ENCODE assay signal across 20 cellular contexts in genomic region chr12:54164402-54165145, GRCh38. TPM values are rescaled to one million over a fixed set of nuclear protein-coding genes. Genes with fewer than 3 reads are reported as not detected.
DNase-seq lines count a peak whose midpoint lies in the region; ATAC-seq and TF ChIP-seq lines count a peak whose summit lies in the region.
"Had no signal": no experiment of that assay in that cellular context is flagged by ENCODE, and none has a peak within 500 bp of the region (broad histone marks: within the 10 kb centered on the region; RNA-seq: fewer than 3 reads in every experiment).

No MANE protein-coding gene starts in this region.

- H3K27me3 ChIP-seq in HUES64 (ENCODE audit: insufficient read depth, low read length) (peaks cover 32% of the 10 kb centered on the region), WERI-Rb-1 (ENCODE audit: insufficient read depth, low read depth, severe bottlenecking) (no peaks in the 10 kb centered on the region), right cardiac atrium (ENCODE audit: control insufficient read depth, insufficient read depth) (no peaks in the 10 kb centered on the region)
- no peaks in the 10 kb centered on the region for H3K27me3 ChIP-seq in CD4-positive, alpha-beta memory T cell (ENCODE audit: insufficient read depth, low read length)
- H3K27me3 ChIP-seq: body of pancreas, colonic mucosa, tibial nerve had no signal

- H3K4me1 ChIP-seq in HUES64 (ENCODE audit: insufficient read depth, low read length) (peaks cover 25% of the 10 kb centered on the region), right cardiac atrium (ENCODE audit: control insufficient read depth, insufficient read depth, low read length) (no peaks in the 10 kb centered on the region)
- H3K4me1 ChIP-seq in CD4-positive, alpha-beta memory T cell (ENCODE audit: insufficient read depth, low read length), result no peaks in the 10 kb centered on the region
- H3K4me1 ChIP-seq: body of pancreas, colonic mucosa, foreskin keratinocyte, lower lobe of right lung had no signal

- 25% methylated on average over 9 of the region's 11 CpGs for WGBS in HUES64
- whole genome bisulfite sequencing in right cardiac atrium, result 67% methylated on average over 11 of the region's 11 CpGs

- DNase-seq in COR-L47 (lab: John Stamatoyannopoulos, UW), result peak; percentile 67
- DNase-seq in WERI-Rb-1, result no peak
- no peak for DNase-seq in mesothelial cell of epicardium (ENCODE audit: low spot score in 2 of 2, unreplicated experiment in 2 of 2)
- no peak for DNase-seq in activated CD4-positive, alpha-beta T cell treated with anti-CD3 and anti-CD28 coated beads, Interleukin-2, amount 10 ng/mL, durations not matched to agents 24 days and 14 days
- DNase-seq in CD4-positive, alpha-beta memory T cell, result no peak
- no peak for DNase-seq in SHP77 treated with DMSO at 0.1 percent for 48 hours (lab: John Stamatoyannopoulos, UW)
- no peak for DNase-seq in right cardiac atrium
- DNase-seq: activated CD4-positive, alpha-beta T cell treated with anti-CD3 and anti-CD28 coated beads, Interleukin-2, amount 50 U/mL, for 4 hours; body of pancreas; colonic mucosa; foreskin keratinocyte; lower lobe of right lung; NCI-H510A treated with DMSO at 0.1 percent for 48 hours; stimulated activated CD4-positive, alpha-beta T cell treated with anti-CD3 and anti-CD28 coated beads, Interleukin-12 subunit alpha, Interleukin-12 subunit beta, amount 100 ng/mL, for 4 hours; stimulated activated naive B cell treated with anti-CD40 and anti-IgM and Interleukin-4, amounts not matched to agents 10 μg/mL and 1 μg/mL and 100 μg/mL, for 72 hours; SW 1271 had no signal

- POLR2A ChIA-PET in CD4-positive, alpha-beta memory T cell (lab: Charles Lee; ENCODE audit: partially characterized antibody), result no interaction called here

- no peak for ATAC-seq in right cardiac atrium
- ATAC-seq: activated naive CD4-positive, alpha-beta T cell treated with anti-CD3 and anti-CD28 coated beads, Interleukin-2, amount 50 U/mL, for 72 hours; body of pancreas; foreskin keratinocyte; K562; lower lobe of right lung; stimulated activated naive B cell treated with anti-CD40 and anti-IgM and Interleukin-4, amounts not matched to agents 10 μg/mL and 1 μg/mL and 100 μg/mL, for 72 hours had no signal

- H3K4me1 Mint-ChIP-seq in mesothelial cell of epicardium, result peaks cover 54% of the 10 kb centered on the region
- no peaks in the 10 kb centered on the region for H3K4me1 Mint-ChIP-seq in activated CD4-positive, alpha-beta T cell treated with anti-CD3 and anti-CD28 coated beads, Interleukin-2, amount 10 ng/mL, durations not matched to agents 24 days and 14 days
- no peaks in the 10 kb centered on the region for H3K4me1 Mint-ChIP-seq in CD4-positive, alpha-beta memory T cell

- intact Hi-C loops in activated CD4-positive, alpha-beta T cell treated with anti-CD3 and anti-CD28 coated beads, Interleukin-2, amount 10 ng/mL, durations not matched to agents 24 days and 14 days (cut with micrococcal nuclease), result no loop called here
- intact Hi-C loops in CD4-positive, alpha-beta memory T cell (cut with micrococcal nuclease), result no loop called here
- intact Hi-C loops in right cardiac atrium (cut with DNase I), result no loop called here

- H3K9ac ChIP-seq in HUES64 (ENCODE audit: low read depth, low read length), result no peak overlapping the region

- peak overlapping the region; percentile 81 for H3K27ac Mint-ChIP-seq in mesothelial cell of epicardium
- no peak overlapping the region for H3K27ac Mint-ChIP-seq in activated CD4-positive, alpha-beta T cell treated with anti-CD3 and anti-CD28 coated beads, Interleukin-2, amount 10 ng/mL, durations not matched to agents 24 days and 14 days
- H3K27ac Mint-ChIP-seq in CD4-positive, alpha-beta memory T cell, result peak overlapping the region in 1 of 7 donors; percentile 48
- H3K27ac Mint-ChIP-seq: stimulated activated naive B cell treated with anti-CD40 and anti-IgM and Interleukin-4, amounts not matched to agents 10 μg/mL and 1 μg/mL and 100 μg/mL, for 72 hours had no signal

- H3K36me3 Mint-ChIP-seq in mesothelial cell of epicardium, result no peaks in the 10 kb centered on the region
- no peaks in the 10 kb centered on the region for H3K36me3 Mint-ChIP-seq in activated CD4-positive, alpha-beta T cell treated with anti-CD3 and anti-CD28 coated beads, Interleukin-2, amount 10 ng/mL, durations not matched to agents 24 days and 14 days (ENCODE audit: low read depth)
- H3K36me3 Mint-ChIP-seq in CD4-positive, alpha-beta memory T cell, result peaks cover 0 to 4% of the 10 kb centered on the region in 2 donors
- H3K36me3 Mint-ChIP-seq: activated naive CD4-positive, alpha-beta T cell treated with anti-CD3 and anti-CD28 coated beads, Interleukin-2, amount 50 U/mL, for 72 hours had no signal

- H3K4me3 ChIP-seq in HUES64 (ENCODE audit: low read length) (peak overlapping the region; percentile 19; the same call in 1 of the 2 replicates), WERI-Rb-1 (ENCODE audit: low read depth, low read length) (no peak overlapping the region), right cardiac atrium (ENCODE audit: low read length) (no peak overlapping the region)
- no peak overlapping the region for H3K4me3 ChIP-seq in CD4-positive, alpha-beta memory T cell (ENCODE audit: low read length in 2 of 2)
- H3K4me3 ChIP-seq: body of pancreas, colonic mucosa, K562, lower lobe of right lung, tibial nerve had no signal

- H3K27me3 Mint-ChIP-seq in mesothelial cell of epicardium (ENCODE audit: low read depth), result no peaks in the 10 kb centered on the region
- no peaks in the 10 kb centered on the region for H3K27me3 Mint-ChIP-seq in activated CD4-positive, alpha-beta T cell treated with anti-CD3 and anti-CD28 coated beads, Interleukin-2, amount 10 ng/mL, durations not matched to agents 24 days and 14 days
- H3K27me3 Mint-ChIP-seq in CD4-positive, alpha-beta memory T cell, result peaks cover 9 to 15% of the 10 kb centered on the region in 2 donors

- H3K36me3 ChIP-seq in HUES64 (ENCODE audit: insufficient read depth, low read length) (no peaks in the 10 kb centered on the region), WERI-Rb-1 (peaks cover 2% of the 10 kb centered on the region)
- no peaks in the 10 kb centered on the region for H3K36me3 ChIP-seq in CD4-positive, alpha-beta memory T cell (ENCODE audit: insufficient read depth, low read length)
- H3K36me3 ChIP-seq: colonic mucosa, lower lobe of right lung had no signal

- H3K9me3 Mint-ChIP-seq in mesothelial cell of epicardium, result no peaks in the 10 kb centered on the region
- no peaks in the 10 kb centered on the region for H3K9me3 Mint-ChIP-seq in activated CD4-positive, alpha-beta T cell treated with anti-CD3 and anti-CD28 coated beads, Interleukin-2, amount 10 ng/mL, durations not matched to agents 24 days and 14 days
- H3K9me3 Mint-ChIP-seq in CD4-positive, alpha-beta memory T cell, result no peaks in the 10 kb centered on the region
- H3K9me3 Mint-ChIP-seq: activated naive CD4-positive, alpha-beta T cell treated with anti-CD3 and anti-CD28 coated beads, Interleukin-2, amount 50 U/mL, for 72 hours; stimulated activated naive B cell treated with anti-CD40 and anti-IgM and Interleukin-4, amounts not matched to agents 10 μg/mL and 1 μg/mL and 100 μg/mL, for 72 hours had no signal

- no peak overlapping the region for H3K27ac ChIP-seq in HUES64 (ENCODE audit: low read depth, low read length)
- peak overlapping the region; percentile 82; the same call in 1 of the 2 replicates for H3K27ac ChIP-seq in WERI-Rb-1
- no peak overlapping the region for H3K27ac ChIP-seq in CD4-positive, alpha-beta memory T cell (ENCODE audit: low read depth, low read length)
- no peak overlapping the region for H3K27ac ChIP-seq in right cardiac atrium (ENCODE audit: low read length)
- H3K27ac ChIP-seq: body of pancreas, colonic mucosa, foreskin keratinocyte, lower lobe of right lung, tibial nerve had no signal

- no peak overlapping the region for H3K4me3 Mint-ChIP-seq in mesothelial cell of epicardium
- no peak overlapping the region for H3K4me3 Mint-ChIP-seq in activated CD4-positive, alpha-beta T cell treated with anti-CD3 and anti-CD28 coated beads, Interleukin-2, amount 10 ng/mL, durations not matched to agents 24 days and 14 days
- H3K4me3 Mint-ChIP-seq in CD4-positive, alpha-beta memory T cell, result no peak overlapping the region
- H3K4me3 Mint-ChIP-seq: stimulated activated naive B cell treated with anti-CD40 and anti-IgM and Interleukin-4, amounts not matched to agents 10 μg/mL and 1 μg/mL and 100 μg/mL, for 72 hours had no signal

- CTCF ChIA-PET in CD4-positive, alpha-beta memory T cell (lab: Charles Lee; ENCODE audit: partially characterized antibody), result no interaction called here

- H3K9me3 ChIP-seq in HUES64 (ENCODE audit: insufficient read depth, low read depth, low read length), result no peaks in the 10 kb centered on the region
- no peaks in the 10 kb centered on the region for H3K9me3 ChIP-seq in WERI-Rb-1 (ENCODE audit: severe bottlenecking)
- H3K9me3 ChIP-seq in CD4-positive, alpha-beta memory T cell (ENCODE audit: control insufficient read depth in 1 of 2, low read length in 2 of 2), result no peaks in the 10 kb centered on the region
- H3K9me3 ChIP-seq in right cardiac atrium (ENCODE audit: control insufficient read depth, low read length), result no peaks in the 10 kb centered on the region
- H3K9me3 ChIP-seq: body of pancreas, colonic mucosa, lower lobe of right lung, tibial nerve had no signal

- TF ChIP-seq CTCF in WERI-Rb-1 (IDR thresholded peaks at IDR 0.05; ENCODE audit: low read depth, low read length) (no peak), mesothelial cell of epicardium (IDR thresholded peaks at IDR 0.05; ENCODE audit: unreplicated experiment) (no peak)

RNA-seq across cellular contexts. Expression of gene SMUG1, which starts 24.2 kb away (rescaled TPM):
- polyA plus RNA-seq in HUES64 (2013, experiment 1 of 2), result 15.4 TPM
- polyA plus RNA-seq in HUES64 (2013, experiment 2 of 2), result 16.2 TPM
- total RNA-seq in mesothelial cell of epicardium, result 39.5 to 47.1 TPM (median 46.1 TPM) in 3 replicates
- 28.2 and 28.8 TPM in 2 replicates for total RNA-seq in activated CD4-positive, alpha-beta T cell treated with anti-CD3 and anti-CD28 coated beads, Interleukin-2, amount 10 ng/mL, durations not matched to agents 24 days and 14 days
- total RNA-seq in CD4-positive, alpha-beta memory T cell, result 10 to 100 TPM; 27.2 to 30.7 TPM
- 10 to 100 TPM; 24.6 to 38.2 TPM for polyA plus RNA-seq in CD4-positive, alpha-beta memory T cell
- total RNA-seq in right cardiac atrium, result 10 to 100 TPM; 16.8 to 20.7 (median 18.6) TPM
- 26.3 TPM for polyA plus RNA-seq in right cardiac atrium
